In genomic region chr7:76998263-76998666, GRCh38 we compare ENCODE assay signal across 24 cellular contexts. TPM values are rescaled to one million over a fixed set of nuclear protein-coding genes. Genes with fewer than 3 reads are reported as not detected.
DNase-seq lines count a peak whose midpoint lies in the region; ATAC-seq, FAIRE-seq and TF ChIP-seq lines count a peak whose summit lies in the region.
"Had no signal": no experiment of that assay in that cellular context is flagged by ENCODE, and none has a peak within 500 bp of the region (broad histone marks: within the 10 kb centered on the region; RNA-seq: fewer than 3 reads in every experiment).

No MANE protein-coding gene starts in this region.

- in situ Hi-C loops in IMR-90 (cut with MboI; ENCODE audit: low sequenced_read_pairs), result no loop called here

- H3K27me3 ChIP-seq in IMR-90 (ENCODE audit: control insufficient read depth, insufficient read depth, low read length) (no peaks in the 10 kb centered on the region), keratinocyte (ENCODE audit: control insufficient read depth, extremely low read depth, insufficient read depth, low read length) (no peaks in the 10 kb centered on the region), Peyer's patch (no peaks in the 10 kb centered on the region)
- H3K27me3 ChIP-seq: adrenal gland, colonic mucosa, sigmoid colon had no signal

- H3K4me1 ChIP-seq in IMR-90 (ENCODE audit: control insufficient read depth, insufficient read depth, low read length) (no peaks in the 10 kb centered on the region), keratinocyte (ENCODE audit: control insufficient read depth, extremely low read depth, insufficient read depth, low read length) (no peaks in the 10 kb centered on the region), Peyer's patch (no peaks in the 10 kb centered on the region)
- H3K4me1 ChIP-seq: adrenal gland, colonic mucosa, sigmoid colon had no signal

- H2BK5ac ChIP-seq in IMR-90 (ENCODE audit: low read depth, low read length, poor library complexity, severe bottlenecking), result peak overlapping the region; percentile 69

- H4K20me1 ChIP-seq in IMR-90 (ENCODE audit: insufficient read depth, low read length), result peaks cover 10% of the 10 kb centered on the region; the same call in 1 of the 2 replicates
- H4K20me1 ChIP-seq in keratinocyte (ENCODE audit: control insufficient read depth, extremely low read depth, insufficient read depth, low read length), result no peaks in the 10 kb centered on the region

- BruUV-seq in IMR-90 (replicated peaks; lab: Mats Ljungman, UMichigan), result no TSS peak

- H3K4me3 ChIP-seq in IMR-90 (ENCODE audit: insufficient read depth, low read depth, low read length) (no peak overlapping the region), keratinocyte (ENCODE audit: control insufficient read depth in 2 of 3, extremely low read depth in 1 of 3, insufficient read depth in 2 of 3, low read depth in 1 of 3, low read length in 3 of 3) (no peak overlapping the region), Peyer's patch (no peak overlapping the region)
- H3K4me3 ChIP-seq: adrenal gland, colonic mucosa, sigmoid colon had no signal

- no peak for TF ChIP-seq CTCF in GM10266 (IDR thresholded peaks at IDR 0.05; ENCODE audit: control insufficient read depth, insufficient read depth, low read depth, missing control alignments)
- no peak for TF ChIP-seq CTCF in IMR-90 (conservative IDR thresholded peaks at IDR 0.05; ENCODE audit: low read depth, low read length)
- no peak for TF ChIP-seq CTCF in keratinocyte (optimal IDR thresholded peaks at IDR 0.05 in 1 of 3, IDR thresholded peaks at IDR 0.05 in 1 of 3, conservative IDR thresholded peaks at IDR 0.05 in 1 of 3; ENCODE audit: extremely low read depth in 1 of 3, insufficient read depth in 2 of 3, low read length in 3 of 3)
- no peak for TF ChIP-seq CTCF in Peyer's patch (IDR thresholded peaks at IDR 0.05)

- peaks cover 13% of the 10 kb centered on the region for H3K79me2 ChIP-seq in keratinocyte (ENCODE audit: control insufficient read depth, insufficient read depth, low read length)

- H3K9ac ChIP-seq in IMR-90 (ENCODE audit: low read depth, low read length), result no peak overlapping the region
- no peak overlapping the region for H3K9ac ChIP-seq in keratinocyte (ENCODE audit: control insufficient read depth, extremely low read depth, insufficient read depth, low read length)

- H3K4me2 ChIP-seq in IMR-90 (ENCODE audit: low read depth, low read length), result no peak overlapping the region
- H3K4me2 ChIP-seq in keratinocyte (ENCODE audit: control insufficient read depth, extremely low read depth, insufficient read depth, low read depth, low read length), result no peak overlapping the region

- no peaks in the 10 kb centered on the region for H3K9me3 ChIP-seq in IMR-90 (ENCODE audit: control insufficient read depth, insufficient read depth, low read length)
- no peaks in the 10 kb centered on the region for H3K9me3 ChIP-seq in keratinocyte (ENCODE audit: control insufficient read depth, low read depth, low read length)
- H3K9me3 ChIP-seq in Peyer's patch, result no peaks in the 10 kb centered on the region
- H3K9me3 ChIP-seq: adrenal gland, colonic mucosa, sigmoid colon had no signal

- dilution Hi-C loops in IMR-90 (cut with HindIII; ENCODE audit: low sequenced_read_pairs, unreplicated experiment), result no loop called here
- dilution Hi-C loops in keratinocyte (cut with MboI; ENCODE audit: extremely low pct_ligation_motif_present, low sequenced_read_pairs), result no loop called here

- no peak overlapping the region for H2BK120ac ChIP-seq in IMR-90 (ENCODE audit: low read depth, low read length)

- H3K18ac ChIP-seq in IMR-90 (ENCODE audit: low read depth, low read length), result no peak overlapping the region

- no peak for TF ChIP-seq RAD21 in IMR-90 (IDR thresholded peaks at IDR 0.05; ENCODE audit: low read length)

- H3K27me3 Mint-ChIP-seq in stimulated activated memory B cell treated with anti-CD40 and anti-IgM and Interleukin-4, amounts not matched to agents 10 μg/mL and 1 μg/mL and 100 μg/mL, for 72 hours, result no peaks in the 10 kb centered on the region

- H3K4me1 Mint-ChIP-seq in stimulated activated memory B cell treated with anti-CD40 and anti-IgM and Interleukin-4, amounts not matched to agents 10 μg/mL and 1 μg/mL and 100 μg/mL, for 72 hours, result peaks cover 14% of the 10 kb centered on the region
- H3K4me1 Mint-ChIP-seq: endodermal cell, neural crest cell, WTC11 had no signal

- intact Hi-C loops in IMR-90 (cut with micrococcal nuclease), result no loop called here

- H3K27ac Mint-ChIP-seq in stimulated activated memory B cell treated with anti-CD40 and anti-IgM and Interleukin-4, amounts not matched to agents 10 μg/mL and 1 μg/mL and 100 μg/mL, for 72 hours, result peak overlapping the region; percentile 46
- H3K27ac Mint-ChIP-seq: CD8-positive, alpha-beta T cell; endodermal cell; WTC11 had no signal

- no peak overlapping the region for H2AK9ac ChIP-seq in IMR-90 (replicated peaks; ENCODE audit: low read depth, low read length, poor library complexity)

- H3K56ac ChIP-seq in IMR-90 (ENCODE audit: extremely low read depth, insufficient read depth, low read length), result no peak overlapping the region

- CTCF ChIA-PET in IMR-90 (lab: Yijun Ruan, JAX), result no interaction called here

- no peak overlapping the region for H4K8ac ChIP-seq in IMR-90 (ENCODE audit: low read depth in 2 of 2, low read length in 2 of 2)

- no peak for TF ChIP-seq POLR2A in IMR-90 (IDR thresholded peaks at IDR 0.05; ENCODE audit: low read depth, low read length)
- no peak for TF ChIP-seq POLR2A in Peyer's patch (IDR thresholded peaks at IDR 0.05)

- DNase-seq in GM10266 (ENCODE audit: extremely low spot score) (peak; percentile 7), IMR-90 (no peak), keratinocyte (ENCODE audit: low read depth, low spot score) (no peak), Peyer's patch (no peak)
- DNase-seq: activated gamma-delta T cell, adrenal gland, colonic mucosa, DMS79, endodermal cell, glutamatergic neuron, KBM-7, midbrain, NCI-H1694, NCI-H2171 treated with DMSO at 0.1 percent for 48 hours, NCI-H774, sigmoid colon had no signal

- H2BK15ac ChIP-seq in IMR-90 (ENCODE audit: low read depth, low read length), result no peak overlapping the region

- 87% methylated on average over 3 of the region's 4 CpGs; no CpG with 5 or more reads in 1 of the 2 experiments for WGBS in IMR-90 (ENCODE audit: extremely low coverage in 2 of 2, insufficient read length in 1 of 2), 2 experiments

- H3K79me1 ChIP-seq in IMR-90 (ENCODE audit: low read depth in 1 of 2, low read length in 2 of 2), result peaks cover 8 to 15% of the 10 kb centered on the region in 2 experiments

- H4K5ac ChIP-seq in IMR-90 (ENCODE audit: low read depth, low read length), result no peak overlapping the region

- no peak overlapping the region for H3K27ac ChIP-seq in IMR-90 (ENCODE audit: insufficient read depth, low read length)
- no peak overlapping the region for H3K27ac ChIP-seq in keratinocyte (ENCODE audit: control insufficient read depth, insufficient read depth, low read length)
- peak overlapping the region in 1 of 4 donors; percentile 35 for H3K27ac ChIP-seq in Peyer's patch
- H3K27ac ChIP-seq: adrenal gland, colonic mucosa, sigmoid colon had no signal

- no peak overlapping the region for H4K91ac ChIP-seq in IMR-90 (ENCODE audit: insufficient read depth, low read depth, low read length)

- peak; percentile 43 for FAIRE-seq in keratinocyte (lab: Jason Lieb, UNC)
- FAIRE-seq: H54 had no signal

- H3K4me3 Mint-ChIP-seq in stimulated activated memory B cell treated with anti-CD40 and anti-IgM and Interleukin-4, amounts not matched to agents 10 μg/mL and 1 μg/mL and 100 μg/mL, for 72 hours, result no peak overlapping the region
- H3K4me3 Mint-ChIP-seq: CD8-positive, alpha-beta T cell; endodermal cell; neural crest cell; WTC11 had no signal

- no peak overlapping the region for H3K4ac ChIP-seq in IMR-90 (ENCODE audit: low read depth, low read length)

- ATAC-seq in IMR-90 (ENCODE audit: low read depth) (no peak), HG03159 (IDR thresholded peaks at IDR 0.05; ENCODE audit: unreplicated experiment) (no peak), HG02970 (IDR thresholded peaks at IDR 0.05; ENCODE audit: low FRiP score, unreplicated experiment) (no peak)
- ATAC-seq in stimulated activated memory B cell treated with anti-CD40 and anti-IgM and Interleukin-4, amounts not matched to agents 10 μg/mL and 1 μg/mL and 100 μg/mL, for 72 hours, result peak; percentile 38
- ATAC-seq: WTC11 had no signal

- H3K9me3 Mint-ChIP-seq in stimulated activated memory B cell treated with anti-CD40 and anti-IgM and Interleukin-4, amounts not matched to agents 10 μg/mL and 1 μg/mL and 100 μg/mL, for 72 hours, result no peaks in the 10 kb centered on the region
- H3K9me3 Mint-ChIP-seq: CD8-positive, alpha-beta T cell; endodermal cell; neural crest cell; WTC11 had no signal

- H2BK20ac ChIP-seq in IMR-90 (ENCODE audit: low read depth, low read length), result no peak overlapping the region

- peaks cover 13% of the 10 kb centered on the region for H3K36me3 Mint-ChIP-seq in stimulated activated memory B cell treated with anti-CD40 and anti-IgM and Interleukin-4, amounts not matched to agents 10 μg/mL and 1 μg/mL and 100 μg/mL, for 72 hours

- no peak overlapping the region for H2AK5ac ChIP-seq in IMR-90 (ENCODE audit: low read depth, low read length)

- peaks cover 7% of the 10 kb centered on the region; the same call in 1 of the 2 replicates for H3K36me3 ChIP-seq in IMR-90 (ENCODE audit: control insufficient read depth, insufficient read depth, low read length)
- H3K36me3 ChIP-seq in keratinocyte (ENCODE audit: control insufficient read depth in 2 of 2, extremely low read depth in 1 of 2, insufficient read depth in 2 of 2, low read length in 2 of 2), result peaks cover 0 to 4% of the 10 kb centered on the region in 2 experiments
- peaks cover 0 to 7% (median 0%) of the 10 kb centered on the region in 3 donors for H3K36me3 ChIP-seq in Peyer's patch
- H3K36me3 ChIP-seq: adrenal gland, colonic mucosa had no signal

- no peak overlapping the region for H2AFZ ChIP-seq in IMR-90 (replicated peaks; ENCODE audit: low read length, poor library complexity)
- H2AFZ ChIP-seq in keratinocyte (ENCODE audit: control insufficient read depth, low read length), result no peak overlapping the region

- H3K23ac ChIP-seq in IMR-90 (ENCODE audit: low read depth, low read length), result no peak overlapping the region

- H3K14ac ChIP-seq in IMR-90 (replicated peaks; ENCODE audit: low read depth, low read length), result no peak overlapping the region

- H3K9me1 ChIP-seq in IMR-90 (ENCODE audit: insufficient read depth, low read length) (0 out of 2 replicates have a peak, but pooled peaks cover 6% of the 10 kb centered on the region), keratinocyte (ENCODE audit: control insufficient read depth, extremely low read depth, insufficient read depth, low read length) (no peaks in the 10 kb centered on the region)

- POLR2A ChIA-PET in IMR-90 (lab: Charles Lee; ENCODE audit: unreplicated experiment), result no interaction called here

RNA-seq across cellular contexts. Expression of gene SPDYE17, which starts 33.9 kb away (rescaled TPM):
- not detected in 2 replicates for total RNA-seq in IMR-90 (2012; rRNA removed)
- not detected in 2 replicates for polyA plus RNA-seq in IMR-90 (2012; rRNA removed)
- not detected in 2 replicates for polyA plus RNA-seq in IMR-90 (2012; cell fraction: cytosol; rRNA removed)
- polyA plus RNA-seq in IMR-90 (2012; cell fraction: nucleus; rRNA removed; ENCODE audit: low replicate concordance), result not detected in 2 replicates
- not detected in 3 replicates for polyA plus RNA-seq in keratinocyte
- polyA plus RNA-seq in keratinocyte (2011; ENCODE audit: low read depth), result not detected
- polyA plus RNA-seq in keratinocyte (2011; cell fraction: cytosol; rRNA removed), result not detected in 2 replicates
- not detected in 2 replicates for polyA plus RNA-seq in keratinocyte (2011; cell fraction: nucleus; rRNA removed)
- not detected in 2 replicates for polyA plus RNA-seq in keratinocyte (2012; ENCODE audit: low replicate concordance)
- not detected in 3 replicates for polyA minus RNA-seq in keratinocyte
- not detected for polyA minus RNA-seq in keratinocyte (2011; cell fraction: cytosol; rRNA and poly(A)+ RNA removed)
- not detected in 2 replicates for polyA minus RNA-seq in keratinocyte (2011; cell fraction: nucleus; rRNA and poly(A)+ RNA removed)
- not detected for total RNA-seq in Peyer's patch
- total RNA-seq: adrenal gland; CD8-positive, alpha-beta T cell; colonic mucosa; endodermal cell; neural crest cell; posterior vena cava; sigmoid colon; WTC11 had no signal
- polyA plus RNA-seq: adrenal gland, sigmoid colon had no signal
